13 cellular contexts compared by ENCODE assay signal in the genomic region with DNA sequence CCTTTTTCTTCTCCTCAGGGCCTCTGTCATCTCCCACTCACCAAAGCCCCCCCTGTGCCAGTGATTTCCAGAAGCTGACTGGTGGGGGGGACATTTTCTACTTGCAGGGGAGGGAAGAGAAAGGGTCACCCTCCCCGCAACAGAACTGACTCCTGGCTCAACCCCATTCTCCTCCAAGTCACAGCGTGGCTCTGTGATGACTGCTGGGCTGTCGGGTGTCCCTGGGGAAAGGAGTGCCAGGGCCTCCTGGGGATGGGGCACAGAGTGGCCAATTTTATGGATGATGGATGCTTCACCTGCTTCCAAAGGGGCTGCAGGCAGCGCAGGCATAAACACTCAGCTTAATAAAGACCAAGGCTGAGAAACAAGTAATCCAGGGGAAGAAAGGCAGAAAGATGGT.
DNase-seq lines count a peak whose midpoint lies in the region; TF ChIP-seq lines count a peak whose summit lies in the region.
"Had no signal": no experiment of that assay in that cellular context is flagged by ENCODE, and none has a peak within 500 bp of the region (broad histone marks: within the 10 kb centered on the region; RNA-seq: fewer than 3 reads in every experiment).

No MANE protein-coding gene starts in this region.

- H3K4me3 ChIP-seq in BLaER1 = no peak overlapping the region
- no peak overlapping the region for H3K4me3 ChIP-seq in BLaER1 treated with 17β-estradiol and CSF1 and Interleukin-3, amounts not matched to agents 10 nM and 100 nM
- no peak overlapping the region for H3K4me3 ChIP-seq in right atrium auricular region
- H3K4me3 ChIP-seq: GM12878, HAP-1 had no signal

- H3K27me3 ChIP-seq in BLaER1 (no peaks in the 10 kb centered on the region), right atrium auricular region (no peaks in the 10 kb centered on the region)
- H3K27me3 ChIP-seq in BLaER1 treated with 17β-estradiol and CSF1 and Interleukin-3, amounts not matched to agents 10 nM and 100 nM = no peaks in the 10 kb centered on the region

- TF ChIP-seq CTCF in chondrocyte (IDR thresholded peaks at IDR 0.05) = no peak
- TF ChIP-seq CTCF in right atrium auricular region (IDR thresholded peaks at IDR 0.05) = no peak

- H3K9ac ChIP-seq in BLaER1 = no peak overlapping the region
- no peak overlapping the region for H3K9ac ChIP-seq in BLaER1 treated with 17β-estradiol and CSF1 and Interleukin-3, amounts not matched to agents 10 nM and 100 nM

- H3K9me3 ChIP-seq in BLaER1 = peaks cover 36% of the 10 kb centered on the region
- H3K9me3 ChIP-seq in BLaER1 treated with 17β-estradiol and CSF1 and Interleukin-3, amounts not matched to agents 10 nM and 100 nM (replicated peaks in 1 of 11) = peaks cover 33 to 37% (median 36%) of the 10 kb centered on the region in 11 experiments
- H3K9me3 ChIP-seq in right atrium auricular region = no peaks in the 10 kb centered on the region
- H3K9me3 ChIP-seq: HAP-1 had no signal

- intact Hi-C loops in posterior vena cava (cut with DNase I) = no loop called here

- no peaks in the 10 kb centered on the region for H4K20me1 ChIP-seq in BLaER1
- no peaks in the 10 kb centered on the region for H4K20me1 ChIP-seq in BLaER1 treated with 17β-estradiol and CSF1 and Interleukin-3, amounts not matched to agents 10 nM and 100 nM

- peaks cover 25% of the 10 kb centered on the region for H3K4me1 ChIP-seq in BLaER1
- peaks cover 0 to 32% (median 13%) of the 10 kb centered on the region in 10 experiments; a peak in 12 of 20 replicates for H3K4me1 ChIP-seq in BLaER1 treated with 17β-estradiol and CSF1 and Interleukin-3, amounts not matched to agents 10 nM and 100 nM
- H3K4me1 ChIP-seq in right atrium auricular region = no peaks in the 10 kb centered on the region
- H3K4me1 ChIP-seq: HAP-1 had no signal

- H3K27me3 Mint-ChIP-seq in chondrocyte (ENCODE audit: low read depth) = no peaks in the 10 kb centered on the region

- no peaks in the 10 kb centered on the region for H3K36me3 Mint-ChIP-seq in chondrocyte (ENCODE audit: low read depth)

- H3K4me1 Mint-ChIP-seq in chondrocyte (ENCODE audit: low read depth) = no peaks in the 10 kb centered on the region

- H3K36me3 ChIP-seq in BLaER1 (peaks cover 9% of the 10 kb centered on the region; the same call in 1 of the 2 replicates), right atrium auricular region (no peaks in the 10 kb centered on the region)
- no peaks in the 10 kb centered on the region for H3K36me3 ChIP-seq in BLaER1 treated with 17β-estradiol and CSF1 and Interleukin-3, amounts not matched to agents 10 nM and 100 nM
- H3K36me3 ChIP-seq: HAP-1 had no signal

- H3K9me3 Mint-ChIP-seq in chondrocyte (ENCODE audit: low read depth) = peaks cover 29% of the 10 kb centered on the region

- no peak overlapping the region for H3K27ac Mint-ChIP-seq in chondrocyte (ENCODE audit: unreplicated experiment)
- H3K27ac Mint-ChIP-seq: CD4-positive, alpha-beta T cell; HFFc6 had no signal

- peak overlapping the region; percentile 36 for H3K4me2 ChIP-seq in BLaER1
- peak overlapping the region in 7 of 11 experiments; percentile 2 to 41 (median 29); a peak in 10 of 22 replicates for H3K4me2 ChIP-seq in BLaER1 treated with 17β-estradiol and CSF1 and Interleukin-3, amounts not matched to agents 10 nM and 100 nM

- no peak overlapping the region for H3K4me3 Mint-ChIP-seq in chondrocyte (ENCODE audit: unreplicated experiment)
- H3K4me3 Mint-ChIP-seq: CD4-positive, alpha-beta T cell; HFFc6 had no signal

- no peak overlapping the region for H3K27ac ChIP-seq in BLaER1
- no peak overlapping the region for H3K27ac ChIP-seq in BLaER1 treated with 17β-estradiol and CSF1 and Interleukin-3, amounts not matched to agents 10 nM and 100 nM
- H3K27ac ChIP-seq in right atrium auricular region = no peak overlapping the region

- peak; percentile 53 for DNase-seq in chondrocyte (ENCODE audit: low spot score)
- peak; percentile 48 for DNase-seq in posterior vena cava (ENCODE audit: low spot score)
- DNase-seq in midbrain (lab: John Stamatoyannopoulos, UW) = no peak
- DNase-seq in C1 segment of cervical spinal cord (lab: John Stamatoyannopoulos, UW) = no peak
- no peak for DNase-seq in right atrium auricular region (ENCODE audit: low spot score)
- DNase-seq: Calu3; CD4-positive, alpha-beta T cell; DMS 273 treated with DMSO at 0.1 percent for 48 hours; HFFc6 had no signal

Comparison
In these comparisons a context has a peak if more than half of its experiments do, and no peak if none do; other contexts are left out.
1. DNase-seq: peak in chondrocyte (single experiment) and posterior vena cava (single experiment); none in midbrain (single experiment), C1 segment of cervical spinal cord (0 of 14) and right atrium auricular region (single experiment).